Comparison of ENCODE assay signal across 10 cellular contexts in genomic region chr6:71404145-71404966, GRCh38.
A peak's percentile ranks its signal among the peaks of the same experiment; 100 is the strongest.
DNase-seq lines count a peak whose midpoint lies in the region; ATAC-seq, FAIRE-seq and TF ChIP-seq lines count a peak whose summit lies in the region.
"Had no signal": no experiment of that assay in that cellular context is flagged by ENCODE, and none has a peak within 500 bp of the region (broad histone marks: within the 10 kb centered on the region; RNA-seq: fewer than 3 reads in every experiment).

No MANE protein-coding gene starts in this region.

- peak; percentile 91 for DNase-seq in ACHN
- peak; percentile 96 for DNase-seq in RCC 7860 (ENCODE audit: low spot score)
- peak; percentile 96 for DNase-seq in epithelial cell of proximal tubule (ENCODE audit: low read depth)
- DNase-seq in mucosa of gallbladder (ENCODE audit: low spot score), result peak; percentile 36
- no peak for DNase-seq in stimulated activated naive CD8-positive, alpha-beta T cell treated with anti-CD3 and anti-CD28 coated beads, Interleukin-15, Interleukin-2, amounts not matched to agents 100 U/mL and 50 U/mL, for 24 hours
- no peak for DNase-seq in superior temporal gyrus (ENCODE audit: extremely low spot score)
- no peak for DNase-seq in SK-N-DZ (ENCODE audit: low spot score)
- no peak for DNase-seq in NCI-H2107 (lab: John Stamatoyannopoulos, UW)
- DNase-seq: activated CD4-positive, alpha-beta T cell treated with anti-CD3 and anti-CD28 coated beads, Interleukin-2, amount 50 U/mL, for 1 hour had no signal

- in situ Hi-C loops in ACHN (cut with HindIII; ENCODE audit: low pct_ligation_motif_present, low pct_unique_long_range_greater_than_20kb, low sequenced_read_pairs), result no loop called here

- H3K4me3 ChIP-seq in epithelial cell of proximal tubule (ENCODE audit: low read depth, low read length), result peak overlapping the region; percentile 57
- H3K4me3 ChIP-seq: BLaER1 treated with 17β-estradiol and CSF1 and Interleukin-3, amounts not matched to agents 10 nM and 100 nM had no signal

- ATAC-seq in stimulated activated naive CD8-positive, alpha-beta T cell treated with anti-CD3 and anti-CD28 coated beads, Interleukin-15, Interleukin-2, amounts not matched to agents 100 U/mL and 50 U/mL, for 24 hours, result no peak

- FAIRE-seq in RCC 7860 (lab: Jason Lieb, UNC), result peak; percentile 98

- TF ChIP-seq CTCF in epithelial cell of proximal tubule (conservative IDR thresholded peaks at IDR 0.05; ENCODE audit: low read depth, low read length), result no peak

Comparison
In these comparisons a context has a peak if more than half of its experiments do, and no peak if none do; other contexts are left out.
1. DNase-seq: peak in ACHN (single experiment), RCC 7860 (single experiment), epithelial cell of proximal tubule (single experiment) and mucosa of gallbladder (single experiment); none in stimulated activated naive CD8-positive, alpha-beta T cell treated with anti-CD3 and anti-CD28 coated beads, Interleukin-15, Interleukin-2, amounts not matched to agents 100 U/mL and 50 U/mL, for 24 hours (single experiment), superior temporal gyrus (single experiment), SK-N-DZ (single experiment) and NCI-H2107 (single experiment).